In the genomic region with DNA sequence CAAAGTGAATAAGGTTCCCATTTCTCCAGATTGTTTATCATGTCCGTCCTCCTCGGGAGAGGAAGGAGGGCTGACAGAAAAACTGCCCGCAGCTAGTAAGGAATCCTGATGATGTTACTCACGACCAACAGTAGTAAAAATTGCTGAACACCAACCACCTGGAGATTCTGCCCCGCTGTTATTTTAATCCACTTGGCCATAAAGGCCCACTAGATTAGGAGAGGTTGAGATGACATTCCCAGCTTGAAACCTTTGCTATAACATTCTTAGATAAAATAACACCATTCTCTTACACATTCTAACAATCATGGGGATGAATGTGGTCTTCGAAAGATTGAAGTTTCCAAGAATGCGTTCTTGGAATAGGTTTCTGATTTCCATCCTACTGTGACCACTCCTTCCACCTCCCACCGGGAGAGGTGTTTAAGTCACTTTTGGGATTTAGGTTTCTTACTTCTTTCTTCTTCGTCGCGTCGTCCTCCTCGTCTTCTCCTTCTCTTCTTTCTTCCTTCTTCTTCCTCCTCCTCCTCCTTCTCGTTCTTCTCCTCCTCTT, we compare ENCODE assay signal across 9 cellular contexts. TPM values are rescaled to one million over a fixed set of nuclear protein-coding genes. Genes with fewer than 3 reads are reported as not detected.
DNase-seq lines count a peak whose midpoint lies in the region; ATAC-seq lines count a peak whose summit lies in the region.
"Had no signal": no experiment of that assay in that cellular context is flagged by ENCODE, and none has a peak within 500 bp of the region (broad histone marks: within the 10 kb centered on the region; RNA-seq: fewer than 3 reads in every experiment).

No MANE protein-coding gene starts in this region.

- ATAC-seq in activated CD4-positive, alpha-beta T cell treated with anti-CD3 and anti-CD28 coated beads for 36 hours: no peak
- no peak for ATAC-seq in HG03135 (IDR thresholded peaks at IDR 0.05; ENCODE audit: unreplicated experiment)

- no peaks in the 10 kb centered on the region for H3K36me3 Mint-ChIP-seq in activated CD4-positive, alpha-beta T cell treated with anti-CD3 and anti-CD28 coated beads for 36 hours (ENCODE audit: low read depth)
- no peaks in the 10 kb centered on the region for H3K36me3 Mint-ChIP-seq in activated naive CD8-positive, alpha-beta T cell treated with anti-CD3 and anti-CD28 coated beads for 36 hours
- H3K36me3 Mint-ChIP-seq in immature natural killer cell: no peaks in the 10 kb centered on the region

- peaks cover 32% of the 10 kb centered on the region for H3K27me3 Mint-ChIP-seq in activated CD4-positive, alpha-beta T cell treated with anti-CD3 and anti-CD28 coated beads for 36 hours
- H3K27me3 Mint-ChIP-seq in activated naive CD8-positive, alpha-beta T cell treated with anti-CD3 and anti-CD28 coated beads for 36 hours: peaks cover 40% of the 10 kb centered on the region
- H3K27me3 Mint-ChIP-seq in immature natural killer cell (ENCODE audit: low read depth in 3 of 3): peaks cover 8 to 28% (median 18%) of the 10 kb centered on the region in 3 donors

- intact Hi-C loops in activated CD4-positive, alpha-beta T cell treated with anti-CD3 and anti-CD28 coated beads for 36 hours (cut with DNase I, micrococcal nuclease): loop anchor here in 1 of 2 experiments (2.0 to 10.0 kb wide), 3 partner anchors 79 to 353 kb away; no protein-coding TSS in a partner anchor

- peaks cover 21% of the 10 kb centered on the region for H3K4me1 Mint-ChIP-seq in activated CD4-positive, alpha-beta T cell treated with anti-CD3 and anti-CD28 coated beads for 36 hours
- peaks cover 29% of the 10 kb centered on the region for H3K4me1 Mint-ChIP-seq in activated naive CD8-positive, alpha-beta T cell treated with anti-CD3 and anti-CD28 coated beads for 36 hours
- H3K4me1 Mint-ChIP-seq in immature natural killer cell: peaks cover 11 to 23% of the 10 kb centered on the region in 2 donors

- POLR2A ChIA-PET in activated CD4-positive, alpha-beta T cell treated with anti-CD3 and anti-CD28 coated beads for 36 hours (lab: Charles Lee): no interaction called here

- H3K27ac ChIP-seq in temporal lobe (ENCODE audit: low read depth, low read length): peak overlapping the region; percentile 25
- H3K27ac ChIP-seq: epithelial cell of prostate had no signal

- no peak for DNase-seq in activated CD4-positive, alpha-beta T cell treated with anti-CD3 and anti-CD28 coated beads for 36 hours
- no peak for DNase-seq in activated CD4-positive, alpha-beta T cell treated with anti-CD3 and anti-CD28 coated beads, Interleukin-2, amount 50 U/mL, for 48 hours
- no peak for DNase-seq in activated naive CD8-positive, alpha-beta T cell treated with anti-CD3 and anti-CD28 coated beads for 36 hours
- no peak for DNase-seq in immature natural killer cell
- no peak for DNase-seq in NCI-H1048 (lab: John Stamatoyannopoulos, UW)
- no peak for DNase-seq in activated gamma-delta T cell treated with Interleukin-2 at 50 U/mL for 16 hours

- CTCF ChIA-PET in activated CD4-positive, alpha-beta T cell treated with anti-CD3 and anti-CD28 coated beads for 36 hours (lab: Charles Lee): interaction anchor here (0.6 kb wide), 1 partner anchor 62 kb away, joined by 3 read pairs; no protein-coding TSS in a partner anchor

- H3K27ac Mint-ChIP-seq in activated CD4-positive, alpha-beta T cell treated with anti-CD3 and anti-CD28 coated beads for 36 hours: peak overlapping the region; percentile 55
- no peak overlapping the region for H3K27ac Mint-ChIP-seq in activated naive CD8-positive, alpha-beta T cell treated with anti-CD3 and anti-CD28 coated beads for 36 hours
- no peak overlapping the region for H3K27ac Mint-ChIP-seq in immature natural killer cell

- peak overlapping the region; percentile 82 for H3K4me3 Mint-ChIP-seq in activated CD4-positive, alpha-beta T cell treated with anti-CD3 and anti-CD28 coated beads for 36 hours
- peak overlapping the region; percentile 93 for H3K4me3 Mint-ChIP-seq in activated naive CD8-positive, alpha-beta T cell treated with anti-CD3 and anti-CD28 coated beads for 36 hours
- peak overlapping the region in 4 of 5 donors; percentile 16 to 64 (median 33) for H3K4me3 Mint-ChIP-seq in immature natural killer cell

- H3K9me3 Mint-ChIP-seq in activated CD4-positive, alpha-beta T cell treated with anti-CD3 and anti-CD28 coated beads for 36 hours (ENCODE audit: low read depth): no peaks in the 10 kb centered on the region
- no peaks in the 10 kb centered on the region for H3K9me3 Mint-ChIP-seq in activated naive CD8-positive, alpha-beta T cell treated with anti-CD3 and anti-CD28 coated beads for 36 hours
- peaks cover 0 to 7% (median 0%) of the 10 kb centered on the region in 6 donors for H3K9me3 Mint-ChIP-seq in immature natural killer cell

RNA-seq across cellular contexts. Expression of gene CACHD1, which starts 1.9 kb away (rescaled TPM):
- total RNA-seq in activated CD4-positive, alpha-beta T cell treated with anti-CD3 and anti-CD28 coated beads for 36 hours: 1 to 10 TPM; 1.9 to 2.3 TPM
- 1 to 10 TPM; 3.3 to 3.4 TPM for total RNA-seq in activated naive CD8-positive, alpha-beta T cell treated with anti-CD3 and anti-CD28 coated beads for 36 hours
- not detected for polyA plus RNA-seq in immature natural killer cell
- 17.0 TPM for total RNA-seq in temporal lobe

Comparison
In these comparisons a context has a peak if more than half of its experiments do, and no peak if none do; other contexts are left out.
1. H3K4me3 Mint-ChIP-seq: peak in every context shown above with its lines; median percentile 93 in activated naive CD8-positive, alpha-beta T cell treated with anti-CD3 and anti-CD28 coated beads for 36 hours; 82 in activated CD4-positive, alpha-beta T cell treated with anti-CD3 and anti-CD28 coated beads for 36 hours; 33 in immature natural killer cell.